In genomic region chr4:155506761-155507160, GRCh38 we compare ENCODE assay signal across 19 cellular contexts.
"Had no signal": no experiment of that assay in that cellular context is flagged by ENCODE, and none has a peak within 500 bp of the region (broad histone marks: within the 10 kb centered on the region; RNA-seq: fewer than 3 reads in every experiment).

No MANE protein-coding gene starts in this region.

- H3K4me3 ChIP-seq: body of pancreas, lower lobe of right lung, skin epidermis had no signal

- H3K27ac ChIP-seq: body of pancreas, epithelial cell of prostate, lower lobe of right lung, skin epidermis had no signal

- H3K9me3 Mint-ChIP-seq: activated CD4-positive, alpha-beta T cell treated with anti-CD3 and anti-CD28 coated beads, Interleukin-2, amount 10 ng/mL, durations not matched to agents 24 days and 14 days; activated naive CD4-positive, alpha-beta T cell treated with anti-CD3 and anti-CD28 coated beads for 36 hours; activated T-cell treated with anti-CD3 and anti-CD28 coated beads, Interleukin-2, amount 50 U/mL, for 24 hours; activated T-helper 2 cell treated with anti-CD3 and anti-CD28 coated beads, Interferon-gamma antibody, Interleukin-2, Interleukin-4, amounts not matched to agents 10 μg/mL and 5 μg/mL and 100 μg/mL, durations not matched to agents 14 hours and 24 hours and 36 hours; endodermal cell; stimulated activated naive CD8-positive, alpha-beta T cell treated with anti-CD3 and anti-CD28 coated beads, Interleukin-15, amount 100 ng/mL, for 72 hours had no signal

- ATAC-seq: activated CD8-positive, alpha-beta T cell treated with anti-CD3 and anti-CD28 coated beads, Interleukin-2, amount 10 ng/mL, durations not matched to agents 7 days and 5 days; body of pancreas; lower lobe of right lung; stimulated activated naive CD8-positive, alpha-beta T cell treated with anti-CD3 and anti-CD28 coated beads, Interleukin-15, amount 100 ng/mL, for 72 hours had no signal

- DNase-seq: activated CD4-positive, alpha-beta T cell treated with anti-CD3 and anti-CD28 coated beads, Interleukin-2, amount 10 ng/mL, durations not matched to agents 24 days and 14 days; activated CD8-positive, alpha-beta T cell treated with anti-CD3 and anti-CD28 coated beads, Interleukin-2, amount 10 ng/mL, durations not matched to agents 7 days and 5 days; activated naive CD4-positive, alpha-beta T cell treated with anti-CD3 and anti-CD28 coated beads for 36 hours; activated T-cell treated with anti-CD3 and anti-CD28 coated beads, Interleukin-2, amount 50 U/mL, for 24 hours; body of pancreas; central memory CD4-positive, alpha-beta T cell; endodermal cell; foreskin melanocyte; lower lobe of right lung; stimulated activated CD4-positive, alpha-beta T cell treated with anti-CD3 and anti-CD28 coated beads, Interleukin-15, amount 100 ng/mL, for 24 hours; stimulated activated CD4-positive, alpha-beta T cell treated with anti-CD3 and anti-CD28 coated beads, Interleukin-2, amount 100 ng/mL, for 48 hours; stimulated activated naive CD8-positive, alpha-beta T cell treated with anti-CD3 and anti-CD28 coated beads, Interleukin-15, amount 100 ng/mL, for 72 hours; T-helper 1 cell; T-helper 9 cell had no signal

- H3K4me3 Mint-ChIP-seq: activated CD4-positive, alpha-beta T cell treated with anti-CD3 and anti-CD28 coated beads, Interleukin-2, amount 10 ng/mL, durations not matched to agents 24 days and 14 days; activated CD8-positive, alpha-beta T cell treated with anti-CD3 and anti-CD28 coated beads, Interleukin-2, amount 10 ng/mL, durations not matched to agents 7 days and 5 days; activated naive CD4-positive, alpha-beta T cell treated with anti-CD3 and anti-CD28 coated beads for 36 hours; activated T-cell treated with anti-CD3 and anti-CD28 coated beads, Interleukin-2, amount 50 U/mL, for 24 hours; endodermal cell; mesothelial cell of epicardium; stimulated activated naive CD8-positive, alpha-beta T cell treated with anti-CD3 and anti-CD28 coated beads, Interleukin-15, amount 100 ng/mL, for 72 hours; type B pancreatic cell had no signal

- H3K27me3 Mint-ChIP-seq: activated CD4-positive, alpha-beta T cell treated with anti-CD3 and anti-CD28 coated beads, Interleukin-2, amount 10 ng/mL, durations not matched to agents 24 days and 14 days; stimulated activated naive CD8-positive, alpha-beta T cell treated with anti-CD3 and anti-CD28 coated beads, Interleukin-15, amount 100 ng/mL, for 72 hours; type B pancreatic cell had no signal

- H3K9me3 ChIP-seq: body of pancreas, lower lobe of right lung had no signal

- H3K4me1 Mint-ChIP-seq: stimulated activated naive CD8-positive, alpha-beta T cell treated with anti-CD3 and anti-CD28 coated beads, Interleukin-15, amount 100 ng/mL, for 72 hours had no signal

- H3K36me3 ChIP-seq: lower lobe of right lung had no signal

- H3K27ac Mint-ChIP-seq: activated CD4-positive, alpha-beta T cell treated with anti-CD3 and anti-CD28 coated beads, Interleukin-2, amount 10 ng/mL, durations not matched to agents 24 days and 14 days; activated CD8-positive, alpha-beta T cell treated with anti-CD3 and anti-CD28 coated beads, Interleukin-2, amount 10 ng/mL, durations not matched to agents 7 days and 5 days; activated naive CD4-positive, alpha-beta T cell treated with anti-CD3 and anti-CD28 coated beads for 36 hours; activated T-cell treated with anti-CD3 and anti-CD28 coated beads, Interleukin-2, amount 50 U/mL, for 24 hours; activated T-helper 2 cell treated with anti-CD3 and anti-CD28 coated beads, Interferon-gamma antibody, Interleukin-2, Interleukin-4, amounts not matched to agents 10 μg/mL and 5 μg/mL and 100 μg/mL, durations not matched to agents 14 hours and 24 hours and 36 hours; endodermal cell; stimulated activated naive CD8-positive, alpha-beta T cell treated with anti-CD3 and anti-CD28 coated beads, Interleukin-15, amount 100 ng/mL, for 72 hours; type B pancreatic cell had no signal

- H3K36me3 Mint-ChIP-seq: type B pancreatic cell had no signal

- H3K4me1 ChIP-seq: body of pancreas, lower lobe of right lung had no signal

- H3K27me3 ChIP-seq: body of pancreas had no signal
